Comparison of ENCODE assay signal across 19 cellular contexts in the genomic region with DNA sequence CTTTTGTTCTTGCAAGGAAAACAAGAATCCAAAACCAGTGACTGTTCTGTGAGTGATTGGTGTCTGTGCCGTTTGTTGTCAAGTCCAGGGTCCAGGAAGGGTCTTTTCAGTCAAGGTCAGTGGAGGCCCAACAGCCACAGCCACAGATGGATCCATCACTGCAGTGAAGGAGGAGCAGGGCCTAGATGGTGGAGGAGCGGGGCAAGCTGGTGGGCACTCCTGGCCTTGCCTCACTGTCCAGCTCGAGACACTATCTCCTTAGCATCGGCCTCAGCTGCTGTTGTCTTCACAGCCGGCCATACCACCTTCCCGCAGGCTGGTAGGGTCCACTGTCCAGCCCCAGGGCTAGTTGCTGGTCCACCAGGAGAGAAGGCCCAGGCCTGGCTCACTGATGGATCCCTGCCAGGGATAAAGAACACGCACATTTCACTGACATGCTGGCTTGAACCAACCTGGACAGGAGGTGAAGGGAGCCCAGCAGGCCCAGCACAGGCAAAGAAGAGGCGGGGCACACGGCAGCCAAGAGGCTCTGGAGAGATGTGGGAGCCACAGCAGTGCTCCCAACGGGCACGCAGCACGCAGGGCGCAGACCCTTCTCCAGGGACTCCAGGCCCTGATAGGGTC. TPM values are rescaled to one million over a fixed set of nuclear protein-coding genes. Genes with fewer than 3 reads are reported as not detected.
DNase-seq lines count a peak whose midpoint lies in the region; ATAC-seq, FAIRE-seq and TF ChIP-seq lines count a peak whose summit lies in the region.
"Had no signal": no experiment of that assay in that cellular context is flagged by ENCODE, and none has a peak within 500 bp of the region (broad histone marks: within the 10 kb centered on the region; RNA-seq: fewer than 3 reads in every experiment).

No MANE protein-coding gene starts in this region.

- H3K4me1 Mint-ChIP-seq in MCF 10A (ENCODE audit: insufficient read depth, unreplicated experiment) (no peaks in the 10 kb centered on the region), WTC11 (peaks cover 4% of the 10 kb centered on the region)
- peaks cover 0 to 19% of the 10 kb centered on the region in 2 donors for H3K4me1 Mint-ChIP-seq in effector memory CD8-positive, alpha-beta T cell (ENCODE audit: low read depth in 2 of 2)
- H3K4me1 Mint-ChIP-seq in stimulated activated naive B cell treated with anti-CD40 and anti-IgM and Interleukin-4, amounts not matched to agents 10 μg/mL and 1 μg/mL and 100 μg/mL, for 72 hours, result peaks cover 24 to 39% of the 10 kb centered on the region in 2 donors

- H3K9me3 Mint-ChIP-seq in MCF 10A (ENCODE audit: unreplicated experiment) (no peaks in the 10 kb centered on the region), WTC11 (no peaks in the 10 kb centered on the region)
- H3K9me3 Mint-ChIP-seq in effector memory CD8-positive, alpha-beta T cell, result no peaks in the 10 kb centered on the region
- no peaks in the 10 kb centered on the region for H3K9me3 Mint-ChIP-seq in stimulated activated naive B cell treated with anti-CD40 and anti-IgM and Interleukin-4, amounts not matched to agents 10 μg/mL and 1 μg/mL and 100 μg/mL, for 72 hours
- H3K9me3 Mint-ChIP-seq: activated T-cell treated with anti-CD3 and anti-CD28 coated beads, Interleukin-2, amount 50 U/mL, for 4 hours had no signal

- in situ Hi-C loops in mammary epithelial cell (cut with MboI; ENCODE audit: low sequenced_read_pairs in 2 of 2), result no loop called here

- H3K36me3 ChIP-seq in mammary epithelial cell (ENCODE audit: insufficient read depth, low read length) (peaks cover 22% of the 10 kb centered on the region), BE2C (peaks cover 89% of the 10 kb centered on the region)

- H3K36me3 Mint-ChIP-seq in MCF 10A (ENCODE audit: insufficient read depth, unreplicated experiment) (peaks cover 87% of the 10 kb centered on the region), WTC11 (peaks cover 27% of the 10 kb centered on the region)
- peaks cover 30% of the 10 kb centered on the region for H3K36me3 Mint-ChIP-seq in effector memory CD8-positive, alpha-beta T cell (ENCODE audit: insufficient read depth)
- peaks cover 39 to 69% of the 10 kb centered on the region in 2 donors for H3K36me3 Mint-ChIP-seq in stimulated activated naive B cell treated with anti-CD40 and anti-IgM and Interleukin-4, amounts not matched to agents 10 μg/mL and 1 μg/mL and 100 μg/mL, for 72 hours

- BruUV-seq in MCF 10A (replicated peaks; lab: Mats Ljungman, UMichigan) (no TSS peak), mammary epithelial cell (replicated peaks; lab: Mats Ljungman, UMichigan) (no TSS peak)

- H3K27me3 ChIP-seq in mammary epithelial cell (ENCODE audit: insufficient read depth, low read length), result no peaks in the 10 kb centered on the region
- H3K27me3 ChIP-seq in BE2C, result no peaks in the 10 kb centered on the region
- H3K27me3 ChIP-seq: suprapubic skin had no signal

- no peak overlapping the region for H3K27ac ChIP-seq in mammary epithelial cell (ENCODE audit: insufficient read depth, low read depth, low read length)
- H3K27ac ChIP-seq: KMS-11, suprapubic skin had no signal

- H3K27me3 Mint-ChIP-seq in MCF 10A (ENCODE audit: insufficient read depth, unreplicated experiment), result no peaks in the 10 kb centered on the region
- H3K27me3 Mint-ChIP-seq in WTC11 (ENCODE audit: low read depth), result no peaks in the 10 kb centered on the region
- H3K27me3 Mint-ChIP-seq in effector memory CD8-positive, alpha-beta T cell, result no peaks in the 10 kb centered on the region
- H3K27me3 Mint-ChIP-seq in stimulated activated naive B cell treated with anti-CD40 and anti-IgM and Interleukin-4, amounts not matched to agents 10 μg/mL and 1 μg/mL and 100 μg/mL, for 72 hours, result no peaks in the 10 kb centered on the region

- ATAC-seq in WTC11 (no peak), SK-N-SH treated with all-trans-retinoic acid at 6 μM for 48 hours (no peak)
- no peak for ATAC-seq in effector memory CD8-positive, alpha-beta T cell (replicated peaks)
- ATAC-seq in stimulated activated naive B cell treated with anti-CD40 and anti-IgM and Interleukin-4, amounts not matched to agents 10 μg/mL and 1 μg/mL and 100 μg/mL, for 72 hours (replicated peaks), result no peak
- ATAC-seq: activated T-cell treated with anti-CD3 and anti-CD28 coated beads, Interleukin-2, amount 50 U/mL, for 4 hours; mucosa of descending colon; sciatic nerve had no signal

- FAIRE-seq in D721Med (lab: Jason Lieb, UNC), result no peak
- FAIRE-seq: endometrium had no signal

- H3K4me1 ChIP-seq in mammary epithelial cell (ENCODE audit: insufficient read depth, low read length) (peaks cover 2% of the 10 kb centered on the region), BE2C (no peaks in the 10 kb centered on the region; the same call in 1 of the 2 replicates)

- POLR2A ChIA-PET in MCF 10A (lab: Yijun Ruan, JAX), result interaction anchor here (0.6 to 3.2 kb wide), 3 partner anchors 12 to 126 kb away, joined by 3 to 10 read pairs (median 4); no protein-coding TSS in a partner anchor
- POLR2A ChIA-PET in WTC11 (lab: Charles Lee), result no interaction called here

- no peak overlapping the region for H3K4me2 ChIP-seq in mammary epithelial cell (ENCODE audit: insufficient read depth, low read depth, low read length)
- H3K4me2 ChIP-seq: KMS-11 had no signal

- H2AFZ ChIP-seq in mammary epithelial cell (ENCODE audit: low read depth, low read length), result no peak overlapping the region

- H3K4me3 ChIP-seq in mammary epithelial cell (replicated peaks in 1 of 3; ENCODE audit: insufficient read depth in 1 of 3, low read depth in 2 of 3, low read length in 3 of 3) (no peak overlapping the region), BE2C (ENCODE audit: low read depth, low read length) (no peak overlapping the region)
- H3K4me3 ChIP-seq: mucosa of descending colon, suprapubic skin had no signal

- dilution Hi-C loops in mammary epithelial cell (cut with HindIII; ENCODE audit: low sequenced_read_pairs), result no loop called here

- no peaks in the 10 kb centered on the region for H3K9me3 ChIP-seq in mammary epithelial cell (replicated peaks; ENCODE audit: insufficient read depth, low read length)
- no peaks in the 10 kb centered on the region for H3K9me3 ChIP-seq in BE2C
- H3K9me3 ChIP-seq: mucosa of descending colon, suprapubic skin had no signal

- intact Hi-C loops in MCF 10A (cut with micrococcal nuclease), result no loop called here
- intact Hi-C loops in mammary epithelial cell (cut with micrococcal nuclease), result no loop called here

- no peak overlapping the region for H3K9ac ChIP-seq in mammary epithelial cell (ENCODE audit: insufficient read depth, low read length)
- H3K9ac ChIP-seq: KMS-11 had no signal

- H3K27ac Mint-ChIP-seq in MCF 10A (ENCODE audit: low read depth, unreplicated experiment) (peak overlapping the region; percentile 16), WTC11 (peak overlapping the region; percentile 27)
- H3K27ac Mint-ChIP-seq in effector memory CD8-positive, alpha-beta T cell, result peak overlapping the region; percentile 10 to 46
- peak overlapping the region; percentile 85 for H3K27ac Mint-ChIP-seq in stimulated activated naive B cell treated with anti-CD40 and anti-IgM and Interleukin-4, amounts not matched to agents 10 μg/mL and 1 μg/mL and 100 μg/mL, for 72 hours

- peaks cover 34% of the 10 kb centered on the region for H3K79me2 ChIP-seq in mammary epithelial cell (ENCODE audit: insufficient read depth, low read length)

- 84% methylated on average over 13 of the region's 13 CpGs for WGBS in mammary epithelial cell (ENCODE audit: low coverage, missing lambda C conversion rate)

- CTCF ChIA-PET in MCF 10A (lab: Yijun Ruan, JAX) (interaction anchor here (0.6 to 2.7 kb wide), 2 partner anchors 12 to 57 kb away, joined by 3 to 19 read pairs; no protein-coding TSS in a partner anchor), mammary epithelial cell (lab: Charles Lee; ENCODE audit: low non-redundant PET) (no interaction called here), WTC11 (lab: Charles Lee) (interaction anchor here (0.7 to 2.8 kb wide), 2 partner anchors 68 to 125 kb away, joined by 4 to 21 read pairs; no protein-coding TSS in a partner anchor)

- H3K4me3 Mint-ChIP-seq in MCF 10A (ENCODE audit: unreplicated experiment) (no peak overlapping the region), WTC11 (no peak overlapping the region)
- no peak overlapping the region for H3K4me3 Mint-ChIP-seq in effector memory CD8-positive, alpha-beta T cell
- H3K4me3 Mint-ChIP-seq in stimulated activated naive B cell treated with anti-CD40 and anti-IgM and Interleukin-4, amounts not matched to agents 10 μg/mL and 1 μg/mL and 100 μg/mL, for 72 hours, result no peak overlapping the region
- H3K4me3 Mint-ChIP-seq: activated T-cell treated with anti-CD3 and anti-CD28 coated beads, Interleukin-2, amount 50 U/mL, for 4 hours had no signal

- DNase-seq in MCF 10A (ENCODE audit: unreplicated experiment) (no peak), mammary epithelial cell (no peak), WTC11 (ENCODE audit: low spot score) (no peak), D721Med (ENCODE audit: insufficient read length, low spot score) (no peak), BE2C (no peak)
- DNase-seq in effector memory CD8-positive, alpha-beta T cell, result no peak
- no peak for DNase-seq in stimulated activated naive B cell treated with anti-CD40 and anti-IgM and Interleukin-4, amounts not matched to agents 10 μg/mL and 1 μg/mL and 100 μg/mL, for 72 hours
- DNase-seq: activated CD4-positive, alpha-beta T cell treated with anti-CD3 and anti-CD28 coated beads, Interleukin-2, amount 50 U/mL, for 1 hour; activated T-cell treated with anti-CD3 and anti-CD28 coated beads, Interleukin-2, amount 50 U/mL, for 4 hours; COR-L47; mucosa of descending colon; NCI-H1092 treated with DMSO at 0.1 percent for 48 hours; T1000 had no signal

- TF ChIP-seq CTCF in MCF 10A (IDR thresholded peaks at IDR 0.05; ENCODE audit: unreplicated experiment) (no peak), mammary epithelial cell (conservative IDR thresholded peaks at IDR 0.05 in 1 of 2, IDR thresholded peaks at IDR 0.05 in 1 of 2; ENCODE audit: extremely low read depth in 1 of 2, insufficient read depth in 1 of 2, low read depth in 1 of 2, low read length in 2 of 2) (no peak), WTC11 (IDR thresholded peaks at IDR 0.05) (no peak), D721Med (IDR thresholded peaks at IDR 0.05; ENCODE audit: insufficient read depth, missing control alignments) (no peak), BE2C (IDR thresholded peaks at IDR 0.05; ENCODE audit: low read depth, low read length) (no peak)

- no peaks in the 10 kb centered on the region for H4K20me1 ChIP-seq in mammary epithelial cell (ENCODE audit: insufficient read depth, low read length)

TF ChIP-seq in SK-N-SH treated with all-trans-retinoic acid at 6 μM for 48 hours, 23 proteins besides CTCF, POLR2A, EP300 and RAD21 (continues in another document):
- TF ChIP-seq SNAI2 (CRISPR knock-in tag; IDR thresholded peaks at IDR 0.05), result no peak
- TF ChIP-seq ESRRG (CRISPR knock-in tag; IDR thresholded peaks at IDR 0.05), result no peak

RNA-seq across cellular contexts. Expression of a gene that starts 15.2 kb away (rescaled TPM):
- total RNA-seq in MCF 10A (2022), result 26.3 and 35.5 TPM in 2 replicates
- total RNA-seq in mammary epithelial cell, result 10 to 100 TPM; 17.2 to 47.0 TPM
- 57.3 TPM for polyA plus RNA-seq in mammary epithelial cell
- 72.2 TPM for polyA minus RNA-seq in mammary epithelial cell
- 28.8 to 30.8 TPM (median 29.8 TPM) in 3 replicates for total RNA-seq in WTC11 (2021)
- polyA plus RNA-seq in BE2C (2012; ENCODE audit: insufficient read depth, insufficient read length, low read depth), result 135 TPM

RNA-seq across cellular contexts. Expression of a gene that starts 31.8 kb away (rescaled TPM):
- total RNA-seq in MCF 10A (2022) (not detected in 2 replicates), mammary epithelial cell (1 to 10 TPM in 1 of 2 donors, under 1 TPM in 1; 0.09 to 1.0 TPM), WTC11 (2021) (1.1 to 1.9 TPM (median 1.7 TPM) in 3 replicates)
- not detected for polyA plus RNA-seq in mammary epithelial cell
- polyA minus RNA-seq in mammary epithelial cell, result not detected
- 1.3 TPM for polyA plus RNA-seq in BE2C (2012; ENCODE audit: insufficient read depth, insufficient read length, low read depth)
- total RNA-seq: OCI-LY7 had no signal

Comparison
In these comparisons a context has a peak if more than half of its experiments do, and no peak if none do; other contexts are left out.
1. H3K27ac Mint-ChIP-seq: peak in every context shown above with its lines; median percentile 85 in stimulated activated naive B cell treated with anti-CD40 and anti-IgM and Interleukin-4, amounts not matched to agents 10 μg/mL and 1 μg/mL and 100 μg/mL, for 72 hours; 28 in effector memory CD8-positive, alpha-beta T cell; 27 in WTC11; 16 in MCF 10A.